Comparison of ENCODE assay signal across 13 cellular contexts in genomic region chr4:182307746-182308145, GRCh38.
A peak's percentile ranks its signal among the peaks of the same experiment; 100 is the strongest.
DNase-seq lines count a peak whose midpoint lies in the region; ATAC-seq lines count a peak whose summit lies in the region.
"Had no signal": no experiment of that assay in that cellular context is flagged by ENCODE, and none has a peak within 500 bp of the region (broad histone marks: within the 10 kb centered on the region; RNA-seq: fewer than 3 reads in every experiment).

No MANE protein-coding gene starts in this region.

- DNase-seq in ACHN = peak; percentile 93
- peak; percentile 64 for DNase-seq in HS-27A (ENCODE audit: low read depth)
- DNase-seq in amniotic stem cell (lab: John Stamatoyannopoulos, UW) = peak; percentile 57
- peak; percentile 95 for DNase-seq in kidney glomerular epithelial cell (lab: John Stamatoyannopoulos, UW)
- DNase-seq in activated CD8-positive, alpha-beta memory T cell treated with anti-CD3 and anti-CD28 coated beads for 24 hours = no peak
- DNase-seq in activated effector memory CD4-positive, alpha-beta T cell treated with Interleukin-2 at 50 U/mL for 16 hours = no peak
- DNase-seq: activated B cell treated with CpG ODN at 0.5 μM for 24 hours; activated naive CD4-positive, alpha-beta T cell treated with Interleukin-2 at 50 U/mL for 16 hours; BE2C; left ventricle myocardium superior; spleen had no signal

- ATAC-seq in HG03175 (IDR thresholded peaks at IDR 0.05; ENCODE audit: unreplicated experiment) = no peak
- ATAC-seq in GM18868 (IDR thresholded peaks at IDR 0.05; ENCODE audit: unreplicated experiment) = no peak
- ATAC-seq: left ventricle myocardium superior had no signal

- in situ Hi-C loops in ACHN (cut with HindIII; ENCODE audit: low pct_ligation_motif_present, low pct_unique_long_range_greater_than_20kb, low sequenced_read_pairs) = no loop called here

Comparison
In these comparisons a context has a peak if more than half of its experiments do, and no peak if none do; other contexts are left out.
1. DNase-seq: peak in ACHN (single experiment), HS-27A (single experiment), amniotic stem cell (single experiment) and kidney glomerular epithelial cell (single experiment); none in activated CD8-positive, alpha-beta memory T cell treated with anti-CD3 and anti-CD28 coated beads for 24 hours (single experiment) and activated effector memory CD4-positive, alpha-beta T cell treated with Interleukin-2 at 50 U/mL for 16 hours (single experiment).